Comparison of ENCODE assay signal across 1 cellular context in genomic region chr1:11058595-11059165, GRCh38.
TF ChIP-seq lines count a peak whose summit lies in the region.

No MANE protein-coding gene starts in this region.

TF ChIP-seq in WTC11, 78 proteins besides CTCF, POLR2A, EP300 and RAD21:
- TF ChIP-seq E2F1 (CRISPR knock-in tag; IDR thresholded peaks at IDR 0.05) (no peak), MYBL2 (CRISPR knock-in tag; IDR thresholded peaks at IDR 0.05) (no peak), ZNF219 (CRISPR knock-in tag; IDR thresholded peaks at IDR 0.05; ENCODE audit: borderline replicate concordance) (no peak), FOXJ3 (CRISPR knock-in tag; IDR thresholded peaks at IDR 0.05; ENCODE audit: borderline replicate concordance) (no peak), ETV6 (CRISPR knock-in tag; IDR thresholded peaks at IDR 0.05) (no peak), ERG (CRISPR knock-in tag; IDR thresholded peaks at IDR 0.05) (no peak), CBFB (CRISPR knock-in tag; IDR thresholded peaks at IDR 0.05; ENCODE audit: low read depth) (no peak), FOXK1 (CRISPR knock-in tag; IDR thresholded peaks at IDR 0.05) (no peak), GRHL2 (CRISPR knock-in tag; IDR thresholded peaks at IDR 0.05; ENCODE audit: insufficient replicate concordance, severe bottlenecking) (no peak), JAZF1 (CRISPR knock-in tag; IDR thresholded peaks at IDR 0.05) (no peak), OVOL2 (CRISPR knock-in tag; IDR thresholded peaks at IDR 0.05; ENCODE audit: borderline replicate concordance) (no peak)
